Comparison of ENCODE assay signal across 1 cellular context in the genomic region with DNA sequence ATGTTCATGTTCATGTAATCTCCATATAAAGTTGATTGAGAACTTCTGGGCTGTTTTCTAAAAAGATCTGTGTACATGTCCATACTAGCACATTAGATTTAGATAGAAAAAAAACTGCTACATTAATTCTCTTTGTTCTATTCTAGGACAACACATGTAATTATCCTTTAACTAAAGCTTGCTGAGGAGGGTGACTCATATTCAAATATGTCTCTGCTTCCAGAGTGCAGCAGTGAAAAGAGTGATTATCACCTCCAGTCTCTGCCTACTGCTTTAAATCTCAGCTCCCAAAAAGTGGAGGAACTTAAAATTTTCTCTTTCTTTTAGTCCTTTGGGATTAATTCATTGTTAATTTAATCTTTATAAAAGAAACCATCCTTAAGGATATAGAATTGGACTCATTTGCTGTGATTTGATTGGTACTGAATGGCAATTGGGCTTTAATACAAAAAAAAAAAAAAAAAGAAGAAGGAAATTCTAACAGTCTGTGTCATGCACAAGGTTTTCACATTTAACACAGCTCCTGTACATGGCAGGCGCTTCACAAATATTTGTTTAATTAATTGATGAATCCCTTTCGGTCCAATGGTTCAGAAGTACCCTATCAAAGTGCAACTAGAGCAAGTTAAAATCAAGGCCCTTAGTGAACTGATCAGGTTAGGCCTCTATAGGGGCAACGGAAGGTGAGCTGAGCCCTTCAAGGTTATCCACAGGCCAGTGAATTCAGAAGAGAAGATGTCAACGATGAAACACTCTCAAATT.
TF ChIP-seq lines count a peak whose summit lies in the region.

No MANE protein-coding gene starts in this region.

TF ChIP-seq in GM23338, 12 proteins besides CTCF, POLR2A, EP300 and RAD21 (continued from another document):
- TF ChIP-seq ZNF462 (CRISPR knock-in tag; IDR thresholded peaks at IDR 0.05) (no peak), STAT1 (IDR thresholded peaks at IDR 0.05; ENCODE audit: unreplicated experiment) (no peak), ZNF114 (CRISPR knock-in tag; IDR thresholded peaks at IDR 0.05) (no peak)
